8 cellular contexts compared by ENCODE assay signal in genomic region chr4:8963533-8963932, GRCh38.
A peak's percentile ranks its signal among the peaks of the same experiment; 100 is the strongest.
DNase-seq lines count a peak whose midpoint lies in the region; ATAC-seq and TF ChIP-seq lines count a peak whose summit lies in the region.
"Not testable (repeated sequence)": the region's sequence is repeated elsewhere in the genome, so short reads cannot be mapped to it uniquely, and the experiment has no call there.

No MANE protein-coding gene starts in this region.

- H3K9me3 ChIP-seq in NT2/D1 (ENCODE audit: insufficient read depth, low read length); breast epithelium; iPS-18c (ENCODE audit: control insufficient read depth, insufficient read depth, low read length); transverse colon: not testable (repeated sequence)

- not testable (repeated sequence) for H3K79me2 ChIP-seq in GM23338 (replicated peaks; ENCODE audit: insufficient read depth)

- not testable (repeated sequence) for TF ChIP-seq EP300 in transverse colon (IDR thresholded peaks at IDR 0.05; ENCODE audit: low read depth)

- peak overlapping the region; percentile 67 for H3K4me3 Mint-ChIP-seq in GM23338
- peak overlapping the region; percentile 45 for H3K4me3 Mint-ChIP-seq in nephron progenitor cell

- not testable (repeated sequence) for H3F3A ChIP-seq in GM23338 (replicated peaks; ENCODE audit: low read depth)

- peak overlapping the region; percentile 85; the same call in 1 of the 2 replicates for H3K4me2 ChIP-seq in GM23338

- H3K27me3 Mint-ChIP-seq in GM23338 (ENCODE audit: insufficient read depth, low read depth, poor library complexity): peaks cover 20% of the 10 kb centered on the region
- peaks cover 49% of the 10 kb centered on the region for H3K27me3 Mint-ChIP-seq in nephron progenitor cell (ENCODE audit: low read depth, poor library complexity)

- intact Hi-C loops in breast epithelium (cut with DNase I; ENCODE audit: low total_unique reads); cardiac septum (cut with DNase I); transverse colon (cut with DNase I; ENCODE audit: low total_unique reads): not testable (repeated sequence)

- not testable (repeated sequence) for H3K36me3 ChIP-seq in GM23338 (ENCODE audit: insufficient read depth); NT2/D1 (ENCODE audit: insufficient read depth, insufficient read length, low read length); breast epithelium; transverse colon

- H3K9me3 Mint-ChIP-seq in GM23338: not testable (repeated sequence)
- H3K9me3 Mint-ChIP-seq in nephron progenitor cell: peaks cover 39% of the 10 kb centered on the region

- not testable (repeated sequence) for H3K4me1 Mint-ChIP-seq in GM23338, nephron progenitor cell

- H3K4me1 ChIP-seq in GM23338 (ENCODE audit: insufficient read depth); NT2/D1 (ENCODE audit: insufficient read depth, insufficient read length); breast epithelium: not testable (repeated sequence)
- peaks cover 0 to 10% (median 5%) of the 10 kb centered on the region in 4 donors for H3K4me1 ChIP-seq in transverse colon

- H4K20me1 ChIP-seq in GM23338 (replicated peaks; ENCODE audit: insufficient read depth): not testable (repeated sequence)

- not testable (repeated sequence) for H3K36me3 Mint-ChIP-seq in GM23338 (ENCODE audit: low read depth); nephron progenitor cell (ENCODE audit: low read depth)

- H3K9ac ChIP-seq in NT2/D1 (ENCODE audit: insufficient read length, low read depth): not testable (repeated sequence)

- TF ChIP-seq POLR2A in breast epithelium (IDR thresholded peaks at IDR 0.05); transverse colon (IDR thresholded peaks at IDR 0.05): not testable (repeated sequence)

- H3K4me3 ChIP-seq in GM23338: peak overlapping the region; percentile 69
- H3K4me3 ChIP-seq in NT2/D1 (ENCODE audit: insufficient read length, low read depth): peak overlapping the region; percentile 28
- peak overlapping the region in 2 of 3 donors; percentile 30 to 58 for H3K4me3 ChIP-seq in breast epithelium
- H3K4me3 ChIP-seq in iPS-18c (ENCODE audit: insufficient read depth, low read depth, low read length): peak overlapping the region; percentile 15; the same call in 1 of the 2 replicates
- H3K4me3 ChIP-seq in transverse colon: peak overlapping the region in 2 of 4 donors; percentile 23 to 36

- not testable (repeated sequence) for H3K9me2 ChIP-seq in GM23338 (ENCODE audit: insufficient read depth)

- 6% methylated on average over 19 of the region's 41 CpGs; no CpG with 5 or more reads in 1 of the 2 donors for WGBS in transverse colon (ENCODE audit: low coverage in 1 of 2), 2 donors

- not testable (repeated sequence) for H3K27ac Mint-ChIP-seq in GM23338, nephron progenitor cell

- H2AFZ ChIP-seq in GM23338: not testable (repeated sequence)

- TF ChIP-seq CTCF in GM23338 (conservative IDR thresholded peaks at IDR 0.05; ENCODE audit: low read depth in 2 of 2); breast epithelium (IDR thresholded peaks at IDR 0.05); nephron progenitor cell (IDR thresholded peaks at IDR 0.05); transverse colon (IDR thresholded peaks at IDR 0.05): not testable (repeated sequence)

- peaks cover 22% of the 10 kb centered on the region for H3K27me3 ChIP-seq in GM23338 (ENCODE audit: insufficient read depth)
- H3K27me3 ChIP-seq in NT2/D1 (ENCODE audit: insufficient read depth, insufficient read length): peaks cover 31% of the 10 kb centered on the region
- peaks cover 0 to 26% of the 10 kb centered on the region in 2 donors for H3K27me3 ChIP-seq in breast epithelium
- H3K27me3 ChIP-seq in transverse colon: peaks cover 35% of the 10 kb centered on the region

- DNase-seq in GM23338 (ENCODE audit: low spot score): peak; percentile 19
- not testable (repeated sequence) for DNase-seq in NT2/D1 (ENCODE audit: low read depth, low spot score); breast epithelium (ENCODE audit: low spot score in 2 of 2)
- peak; percentile 46 for DNase-seq in cardiac septum (ENCODE audit: low spot score)
- peak; percentile 29 for DNase-seq in nephron progenitor cell
- peak; percentile 51 for DNase-seq in retina
- DNase-seq in transverse colon: peak; percentile 11

- not testable (repeated sequence) for ATAC-seq in GM23338

- H3K27ac ChIP-seq in GM23338 (ENCODE audit: low read depth); breast epithelium; transverse colon: not testable (repeated sequence)

- in situ Hi-C loops in transverse colon (cut with MboI; ENCODE audit: low pct_ligation_motif_present in 1 of 4, low pct_unique_long_range_greater_than_20kb in 1 of 4, low sequenced_read_pairs in 3 of 4): not testable (repeated sequence)
